In the genomic region with DNA sequence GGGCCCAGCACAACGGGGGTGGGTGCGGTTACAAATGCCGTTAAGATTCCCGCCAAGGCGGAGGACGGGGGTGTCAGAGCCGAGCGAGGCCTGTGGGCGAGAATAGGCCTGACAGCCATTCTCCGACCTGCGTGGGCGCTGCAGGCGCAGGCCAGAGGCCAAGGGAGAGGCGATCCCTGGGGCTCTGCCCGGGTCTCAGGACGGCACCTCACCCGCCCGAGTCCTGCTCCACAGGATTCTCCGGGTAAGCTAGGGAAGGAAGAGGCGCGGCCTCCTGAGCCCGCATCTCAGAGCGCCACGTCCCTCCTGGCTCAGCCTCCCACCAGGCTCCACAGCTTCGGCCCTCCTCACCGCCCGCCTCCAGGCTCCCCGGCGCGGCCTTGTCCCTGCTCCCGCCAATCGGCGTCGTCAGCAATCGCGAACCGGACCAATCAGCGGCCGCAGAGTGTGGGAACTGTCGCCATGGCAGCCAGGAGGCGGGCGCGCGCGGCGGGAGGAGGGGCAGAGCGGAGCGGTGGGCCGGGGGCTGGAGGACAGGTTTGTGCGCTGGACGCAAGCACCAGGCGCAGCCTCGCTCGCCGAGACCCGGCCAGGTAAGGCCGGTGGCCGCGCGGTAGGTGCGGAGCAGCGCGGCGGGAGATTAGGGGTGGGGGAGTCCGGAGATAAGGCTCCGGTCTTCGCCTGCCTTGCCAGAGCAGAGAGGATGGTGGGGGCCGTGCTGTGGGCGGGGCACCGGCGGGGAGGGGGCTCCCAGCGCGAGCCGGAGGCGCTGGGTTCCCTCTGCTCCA, we compare ENCODE assay signal across 8 cellular contexts. TPM values are rescaled to one million over a fixed set of nuclear protein-coding genes. Genes with fewer than 3 reads are reported as not detected.
DNase-seq lines count a peak whose midpoint lies in the region; ATAC-seq and TF ChIP-seq lines count a peak whose summit lies in the region.

NUCB2 (plus strand) TSS at position 504 of the 788 bp plus-strand sequence. CDS start 18,585 bp downstream, outside the sequence.

- peak within 1 kb of the TSS; percentile 76 for H3K9ac ChIP-seq in OCI-LY3 (ENCODE audit: low read length)

- H3K27ac Mint-ChIP-seq in endothelial cell (ENCODE audit: unreplicated experiment) (peak within 1 kb of the TSS; percentile 59), mesothelial cell of epicardium (peak within 1 kb of the TSS; percentile 93)

- peaks cover 8% of the 10 kb centered on the region for H3K4me1 Mint-ChIP-seq in endothelial cell (ENCODE audit: unreplicated experiment)
- H3K4me1 Mint-ChIP-seq in mesothelial cell of epicardium = peaks cover 20% of the 10 kb centered on the region

- H3K27me3 Mint-ChIP-seq in endothelial cell (ENCODE audit: unreplicated experiment) (peaks cover 6% of the 10 kb centered on the region), mesothelial cell of epicardium (ENCODE audit: low read depth) (no peaks in the 10 kb centered on the region)

- H3K79me2 ChIP-seq in OCI-LY3 (ENCODE audit: low read length) = no peaks in the 10 kb centered on the region

- H3K9me3 ChIP-seq in OCI-LY3 (ENCODE audit: insufficient read depth, low read length) = no peaks in the 10 kb centered on the region

- no peak within 1 kb of the TSS for H3K27ac ChIP-seq in OCI-LY3 (ENCODE audit: low read length)

- no peaks in the 10 kb centered on the region for H4K20me1 ChIP-seq in OCI-LY3 (ENCODE audit: insufficient read depth, low read length)

- peak within 1 kb of the TSS; percentile 88 for H3K4me3 ChIP-seq in OCI-LY3 (ENCODE audit: low read length)

- peak within 1 kb of the TSS; percentile 86 for H3K4me2 ChIP-seq in OCI-LY3 (ENCODE audit: low read length)

- H3K36me3 ChIP-seq in OCI-LY3 (replicated peaks; ENCODE audit: low read depth, low read length) = no peaks in the 10 kb centered on the region

- H3K4me3 Mint-ChIP-seq in endothelial cell (ENCODE audit: unreplicated experiment) = peak within 1 kb of the TSS; percentile 91
- peak within 1 kb of the TSS; percentile 92 for H3K4me3 Mint-ChIP-seq in mesothelial cell of epicardium

- peaks cover 28% of the 10 kb centered on the region for H3K27me3 ChIP-seq in OCI-LY3 (ENCODE audit: low read depth, low read length)

- H3K36me3 Mint-ChIP-seq in endothelial cell (ENCODE audit: low read depth, unreplicated experiment) (no peaks in the 10 kb centered on the region), mesothelial cell of epicardium (no peaks in the 10 kb centered on the region)

- TF ChIP-seq CTCF in OCI-LY3 (IDR thresholded peaks at IDR 0.05; ENCODE audit: low read depth, low read length) = no peak
- TF ChIP-seq CTCF in endothelial cell (IDR thresholded peaks at IDR 0.05; ENCODE audit: unreplicated experiment) = no peak
- no peak for TF ChIP-seq CTCF in mesothelial cell of epicardium (IDR thresholded peaks at IDR 0.05; ENCODE audit: unreplicated experiment)

- ATAC-seq in GM21515 (IDR thresholded peaks at IDR 0.05; ENCODE audit: unreplicated experiment) = peak; percentile 98

- H3K4me1 ChIP-seq in OCI-LY3 (ENCODE audit: low read length) = peaks cover 9% of the 10 kb centered on the region

- H3K9me3 Mint-ChIP-seq in endothelial cell (ENCODE audit: unreplicated experiment) = no peaks in the 10 kb centered on the region
- no peaks in the 10 kb centered on the region for H3K9me3 Mint-ChIP-seq in mesothelial cell of epicardium

- peak; percentile 98 for DNase-seq in D341Med (ENCODE audit: low spot score)
- DNase-seq in HuH-7 (ENCODE audit: low spot score) = peak; percentile 82
- DNase-seq in activated CD8-positive, alpha-beta memory T cell treated with anti-CD3 and anti-CD28 coated beads, Interleukin-2, amount 50 U/mL, for 48 hours = peak; percentile 98
- DNase-seq in endothelial cell (ENCODE audit: low spot score) = peak; percentile 99
- DNase-seq in mesothelial cell of epicardium (ENCODE audit: low spot score in 2 of 2, unreplicated experiment in 2 of 2) = peak; percentile 98 to 99
- DNase-seq in stimulated activated CD8-positive, alpha-beta memory T cell treated with anti-CD3 and anti-CD28 coated beads, Interleukin-15, amount 100 ng/mL, for 48 hours (ENCODE audit: low read depth in 2 of 2) = peak; percentile 91 to 96

- H2AFZ ChIP-seq in OCI-LY3 (ENCODE audit: low read depth, low read length) = peak within 1 kb of the TSS; percentile 90

RNA-seq across cellular contexts. Expression of gene NUCB2, which starts in this region (rescaled TPM):
- total RNA-seq in endothelial cell (ENCODE audit: unreplicated experiment) = 76.8 TPM
- 49.2 to 55.1 TPM (median 50.6 TPM) in 3 replicates for total RNA-seq in mesothelial cell of epicardium
